In the genomic region with DNA sequence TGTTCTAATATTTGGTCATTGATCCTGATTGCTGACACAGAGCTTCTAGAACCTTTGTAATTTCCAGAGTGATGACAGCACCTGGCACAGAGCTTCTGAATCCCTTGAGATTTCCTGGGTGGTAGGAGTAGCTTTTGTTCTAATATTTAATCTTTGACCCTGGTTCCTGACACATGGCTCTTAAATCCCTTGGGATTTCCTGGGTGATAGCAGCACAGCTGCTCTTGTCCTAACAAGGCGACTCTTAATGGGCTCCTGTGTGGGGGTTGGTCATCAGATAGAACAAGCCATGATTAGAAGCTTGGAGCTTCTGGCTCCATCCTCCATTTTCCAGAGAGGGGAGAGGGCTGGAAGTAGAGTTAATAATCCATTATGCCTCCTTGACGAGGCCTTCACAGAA, we compare ENCODE assay signal across 1 cellular context.
TF ChIP-seq lines count a peak whose summit lies in the region.

No MANE protein-coding gene starts in this region.

TF ChIP-seq in K562, 482 proteins besides CTCF, POLR2A, EP300 and RAD21:
- TF ChIP-seq NR2F6 (CRISPR knock-in tag; IDR thresholded peaks at IDR 0.05) (no peak), SRSF9 (IDR thresholded peaks at IDR 0.05; ENCODE audit: borderline replicate concordance, low read depth, low read length) (no peak), MAFF (IDR thresholded peaks at IDR 0.05; ENCODE audit: low read length) (no peak), POLR2AphosphoS2 (IDR thresholded peaks at IDR 0.05; ENCODE audit: low read length) (no peak)
TF ChIP-seq in K562: peak in this region for 0.
